ENCODE assay signal across 26 cellular contexts in the genomic region with DNA sequence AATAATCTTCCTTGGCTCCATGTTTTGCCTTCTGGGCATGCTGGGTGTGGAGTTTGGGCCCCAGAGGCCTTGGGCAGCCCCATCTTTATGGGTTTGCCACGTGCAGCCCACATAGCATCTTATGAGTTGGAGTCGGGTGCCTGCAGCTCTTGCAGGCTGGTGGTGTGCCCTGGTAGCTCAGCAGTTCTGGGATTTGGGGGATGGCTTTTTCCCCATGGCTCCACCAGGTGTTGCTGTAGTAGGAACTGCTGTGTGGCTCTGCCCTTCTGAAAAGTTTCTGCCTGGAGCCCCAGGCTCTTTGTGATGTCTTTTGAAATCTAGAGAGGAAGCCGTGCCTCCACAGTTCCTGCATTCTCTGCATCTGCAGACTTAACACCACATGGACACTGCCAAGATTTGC. TPM values are rescaled to one million over a fixed set of nuclear protein-coding genes. Genes with fewer than 3 reads are reported as not detected.
DNase-seq lines count a peak whose midpoint lies in the region; ATAC-seq, FAIRE-seq and TF ChIP-seq lines count a peak whose summit lies in the region.
"Had no signal": no experiment of that assay in that cellular context is flagged by ENCODE, and none has a peak within 500 bp of the region (broad histone marks: within the 10 kb centered on the region; RNA-seq: fewer than 3 reads in every experiment).

No MANE protein-coding gene starts in this region.

- no peak overlapping the region for H2BK12ac ChIP-seq in H9 (ENCODE audit: insufficient read length, low read depth, low read length)

- H3K79me1 ChIP-seq in H9 (ENCODE audit: insufficient read depth, low read depth, low read length, poor library complexity, severe bottlenecking) (no peaks in the 10 kb centered on the region), mesendoderm (ENCODE audit: low read length) (peaks cover 3% of the 10 kb centered on the region)

- H3K79me2 ChIP-seq in H9 (ENCODE audit: insufficient read depth, low read length) (no peaks in the 10 kb centered on the region), K562 (ENCODE audit: control insufficient read depth, insufficient read depth, low read length) (0 out of 3 replicates have a peak, but pooled peaks cover 2% of the 10 kb centered on the region), mesendoderm (ENCODE audit: control insufficient read depth, insufficient read depth, low read length) (no peaks in the 10 kb centered on the region)

- H3K4me3 ChIP-seq in K562 (no peak overlapping the region), mesendoderm (ENCODE audit: low read length) (no peak overlapping the region)
- H3K4me3 ChIP-seq: GM23248, PC-9 had no signal

- BruUV-seq in K562 (replicated peaks; lab: Mats Ljungman, UMichigan): no TSS peak

- H2BK5ac ChIP-seq in H9 (ENCODE audit: insufficient read length, low read length) (no peak overlapping the region), mesendoderm (ENCODE audit: low read length) (no peak overlapping the region)

- no peak overlapping the region for H2BK20ac ChIP-seq in H9 (ENCODE audit: low read depth, low read length, poor library complexity, severe bottlenecking)

- H3K27me3 ChIP-seq in H9 (ENCODE audit: insufficient read depth, low read length) (no peaks in the 10 kb centered on the region), K562 (ENCODE audit: control insufficient read depth in 2 of 2, insufficient read depth in 2 of 2, low read length in 2 of 2) (no peaks in the 10 kb centered on the region), mesendoderm (ENCODE audit: insufficient read depth, low read length, poor library complexity) (no peaks in the 10 kb centered on the region)

- H4K5ac ChIP-seq in H9 (ENCODE audit: insufficient read length, low read depth, low read length): no peak overlapping the region
- H4K5ac ChIP-seq in mesendoderm (ENCODE audit: low read length): no peak overlapping the region

- H3K9me1 ChIP-seq in K562 (ENCODE audit: control insufficient read depth, insufficient read depth, low read length): no peaks in the 10 kb centered on the region

- H3K23me2 ChIP-seq in H9 (ENCODE audit: insufficient read length, low read depth, low read length, poor library complexity, severe bottlenecking): no peaks in the 10 kb centered on the region

- H2BK15ac ChIP-seq in H9 (ENCODE audit: low read depth, low read length) (no peak overlapping the region), mesendoderm (replicated peaks; ENCODE audit: low read depth) (no peak overlapping the region)

- in situ Hi-C loops in K562 (cut with MboI): no loop called here

- no peak for DNase-seq in activated T-cell treated with anti-CD3 and anti-CD28 coated beads, Interleukin-2, amount 50 U/mL, for 24 hours
- DNase-seq in activated T-cell treated with anti-CD3 and anti-CD28 coated beads for 4 hours (no peak), H9 (peak; percentile 55), K562 (ENCODE audit: extremely low read depth in 1 of 4, low spot score in 3 of 4) (no peak), mesendoderm (peak; percentile 33), left colon (no peak), NCI-H345 treated with DMSO at 0.1 percent for 48 hours (lab: John Stamatoyannopoulos, UW; ENCODE audit: unreplicated experiment) (no peak)
- DNase-seq: Calu3; CD8-positive, alpha-beta memory T cell; DMS153; GM23248; HFFc6; KG1; NCI-H1092; NCI-H1436; NCI-H187 treated with DMSO at 0.1 percent for 48 hours; NCI-H510A; NCI-H748 treated with DMSO at 0.1 percent for 48 hours; PC-9; SIG-M5 had no signal

- TF ChIP-seq EP300 in K562 (IDR thresholded peaks at IDR 0.05; ENCODE audit: low read length): no peak

- H4K8ac ChIP-seq in H9 (replicated peaks; ENCODE audit: insufficient read length, low read depth, low read length) (no peak overlapping the region), mesendoderm (ENCODE audit: low read depth, low read length) (no peak overlapping the region)

- no peak for FAIRE-seq in K562 (lab: Jason Lieb, UNC)
- FAIRE-seq: A204.1, G401.6 had no signal

- peaks cover 79% of the 10 kb centered on the region for H3K36me3 ChIP-seq in K562 (ENCODE audit: control insufficient read depth, insufficient read depth, low read length)
- no peaks in the 10 kb centered on the region for H3K36me3 ChIP-seq in mesendoderm (ENCODE audit: control insufficient read depth, insufficient read depth, low read length)

- no peak overlapping the region for H2BK120ac ChIP-seq in H9 (ENCODE audit: low read depth, low read length, poor library complexity, severe bottlenecking)
- H2BK120ac ChIP-seq in mesendoderm (ENCODE audit: low read depth, low read length): no peak overlapping the region

- H3K27ac ChIP-seq in H9 (ENCODE audit: insufficient read length, low read depth, low read length): no peak overlapping the region
- no peak overlapping the region for H3K27ac ChIP-seq in K562 (ENCODE audit: extremely low read depth, low read depth, low read length)
- H3K27ac ChIP-seq in mesendoderm (ENCODE audit: low read depth, low read length): no peak overlapping the region
- H3K27ac ChIP-seq: C4-2B, GM23248, HL-60, PC-9, RWPE1 had no signal

- H3K9me3 ChIP-seq in H9 (ENCODE audit: control insufficient read depth, low read depth, low read length): no peaks in the 10 kb centered on the region
- H3K9me3 ChIP-seq in K562 (replicated peaks; ENCODE audit: control insufficient read depth, insufficient read depth, low read depth, low read length): no peaks in the 10 kb centered on the region

- no peak overlapping the region for H4K91ac ChIP-seq in H9 (ENCODE audit: insufficient read length, low read depth, low read length)

- no peak overlapping the region for H3K4me2 ChIP-seq in H9 (ENCODE audit: insufficient read depth, insufficient read length, low read length)
- H3K4me2 ChIP-seq in K562 (ENCODE audit: insufficient read depth, low read length): no peak overlapping the region
- H3K4me2 ChIP-seq in mesendoderm (ENCODE audit: low read length): no peak overlapping the region
- H3K4me2 ChIP-seq: PC-9 had no signal

- POLR2A ChIA-PET in K562 (lab: Yijun Ruan, JAX): interaction anchor here (1.0 to 1.2 kb wide), 2 partner anchors 9 to 11 kb away, joined by 3 to 4 read pairs; no protein-coding TSS in a partner anchor

- intact Hi-C loops in K562 (cut with micrococcal nuclease): no loop called here
- intact Hi-C loops in left colon (cut with DNase I, micrococcal nuclease): no loop called here

- H3K4me1 Mint-ChIP-seq in activated T-cell treated with anti-CD3 and anti-CD28 coated beads, Interleukin-2, amount 50 U/mL, for 24 hours (ENCODE audit: low read depth): peaks cover 53% of the 10 kb centered on the region
- peaks cover 0 to 2% of the 10 kb centered on the region in 2 experiments; a peak in 1 of 4 replicates for H3K4me1 Mint-ChIP-seq in H9

- CTCF ChIA-PET in K562 (lab: Yijun Ruan, JAX; ENCODE audit: low intra/inter-chr PET ratio): no interaction called here

- ATAC-seq in K562 (peak; percentile 55), left colon (no peak)
- ATAC-seq: SK-N-SH treated with all-trans-retinoic acid at 6 μM for 48 hours had no signal

- WGBS in H9 (ENCODE audit: extremely low coverage, insufficient read length, low lambda C conversion rate): no CpG with 5 or more reads among the region's 3 CpGs
- 90% methylated on average over 3 of the region's 3 CpGs for WGBS in K562 (ENCODE audit: insufficient coverage, low coverage, missing lambda C conversion rate)
- no CpG with 5 or more reads among the region's 3 CpGs for WGBS in mesendoderm (ENCODE audit: extremely low coverage, insufficient coverage, low lambda C conversion rate)

- TF ChIP-seq RAD21 in K562 (CRISPR knock-in tag; conservative IDR thresholded peaks at IDR 0.05 in 1 of 2, IDR thresholded peaks at IDR 0.05 in 1 of 2): no peak

- H3K23ac ChIP-seq in H9 (ENCODE audit: insufficient read length, low read depth, low read length): no peak overlapping the region
- H3K23ac ChIP-seq in mesendoderm (ENCODE audit: low read length): no peak overlapping the region

- H3K27ac Mint-ChIP-seq in activated T-cell treated with anti-CD3 and anti-CD28 coated beads, Interleukin-2, amount 50 U/mL, for 24 hours: peak overlapping the region; percentile 47
- peak overlapping the region in 1 of 3 experiments; percentile 79; a peak in 2 of 7 replicates for H3K27ac Mint-ChIP-seq in H9
- H3K27ac Mint-ChIP-seq: HFFc6 had no signal

- H2AK5ac ChIP-seq in H9 (ENCODE audit: insufficient read length, low read length): no peak overlapping the region
- H2AK5ac ChIP-seq in mesendoderm (ENCODE audit: low read length): no peak overlapping the region

- no peak overlapping the region for H3K4me3 Mint-ChIP-seq in activated T-cell treated with anti-CD3 and anti-CD28 coated beads, Interleukin-2, amount 50 U/mL, for 24 hours
- no peak overlapping the region for H3K4me3 Mint-ChIP-seq in H9
- H3K4me3 Mint-ChIP-seq: CD8-positive, alpha-beta memory T cell; HFFc6 had no signal

- H3K4me1 ChIP-seq in H9 (ENCODE audit: insufficient read depth, low read length) (no peaks in the 10 kb centered on the region), K562 (replicated peaks in 1 of 2; ENCODE audit: control insufficient read depth in 2 of 2, insufficient read depth in 2 of 2, low read length in 2 of 2) (no peaks in the 10 kb centered on the region), mesendoderm (ENCODE audit: control insufficient read depth, low read depth, low read length) (no peaks in the 10 kb centered on the region)

- H3K9me3 Mint-ChIP-seq in activated T-cell treated with anti-CD3 and anti-CD28 coated beads, Interleukin-2, amount 50 U/mL, for 24 hours: no peaks in the 10 kb centered on the region
- H3K9me3 Mint-ChIP-seq in H9: no peaks in the 10 kb centered on the region; a peak in 1 of 5 replicates
- H3K9me3 Mint-ChIP-seq: CD8-positive, alpha-beta memory T cell; HFFc6 had no signal

- TF ChIP-seq CTCF in H9 (conservative IDR thresholded peaks at IDR 0.05) (peak; percentile 30; the same call in 1 of the 3 replicates), K562 (IDR thresholded peaks at IDR 0.05 in 2 of 3, conservative IDR thresholded peaks at IDR 0.05 in 1 of 3; ENCODE audit: insufficient read depth in 2 of 3, low read depth in 1 of 3, low read length in 3 of 3) (no peak)

- H3K4ac ChIP-seq in H9 (ENCODE audit: low read depth, low read length): no peak overlapping the region
- no peak overlapping the region for H3K4ac ChIP-seq in mesendoderm (ENCODE audit: low read depth, low read length)

- H3K27me3 Mint-ChIP-seq in activated T-cell treated with anti-CD3 and anti-CD28 coated beads, Interleukin-2, amount 50 U/mL, for 24 hours: no peaks in the 10 kb centered on the region
- no peaks in the 10 kb centered on the region for H3K27me3 Mint-ChIP-seq in H9 (ENCODE audit: low read depth)
- H3K27me3 Mint-ChIP-seq: CD8-positive, alpha-beta memory T cell had no signal

- H2AFZ ChIP-seq in H9 (ENCODE audit: low read length): no peak overlapping the region
- no peak overlapping the region for H2AFZ ChIP-seq in K562 (ENCODE audit: low read depth, low read length)
- H2AFZ ChIP-seq: GM23248, PC-9 had no signal

- H3K18ac ChIP-seq in H9 (ENCODE audit: insufficient read length, low read depth, low read length) (no peak overlapping the region), mesendoderm (ENCODE audit: low read length) (no peak overlapping the region)

- no peaks in the 10 kb centered on the region for H4K20me1 ChIP-seq in H9 (ENCODE audit: control insufficient read depth, insufficient read depth, insufficient read length)
- H4K20me1 ChIP-seq in K562 (replicated peaks; ENCODE audit: control insufficient read depth, insufficient read depth, low read length): no peaks in the 10 kb centered on the region

- H3T11ph ChIP-seq in H9 (ENCODE audit: low read length): no peak overlapping the region

- no peak overlapping the region for H3K56ac ChIP-seq in H9 (ENCODE audit: insufficient read length, low read depth, low read length)
- H3K56ac ChIP-seq in mesendoderm (ENCODE audit: low read length): no peak overlapping the region

- TF ChIP-seq POLR2A in K562 (conservative IDR thresholded peaks at IDR 0.05): no peak

- peaks cover 94% of the 10 kb centered on the region for H3K36me3 Mint-ChIP-seq in activated T-cell treated with anti-CD3 and anti-CD28 coated beads, Interleukin-2, amount 50 U/mL, for 24 hours (ENCODE audit: low read depth)
- peaks cover 20 to 47% (median 38%) of the 10 kb centered on the region in 3 experiments for H3K36me3 Mint-ChIP-seq in H9 (ENCODE audit: insufficient read depth in 1 of 3, low read depth in 3 of 3)

- H3K9ac ChIP-seq in H9 (ENCODE audit: extremely low read depth, insufficient read length, low read length) (no peak overlapping the region), K562 (ENCODE audit: insufficient read depth in 1 of 2, low read depth in 2 of 2, low read length in 2 of 2) (no peak overlapping the region), mesendoderm (ENCODE audit: low read length) (no peak overlapping the region)
- H3K9ac ChIP-seq: GM23248 had no signal

- H3K14ac ChIP-seq in H9 (ENCODE audit: insufficient read depth, low read length): no peak overlapping the region

RNA-seq across cellular contexts. Expression of a gene that starts 16.8 kb away (rescaled TPM):
- total RNA-seq in H9 (2021): 31.7 and 34.1 TPM in 2 replicates
- 50.8 and 171 TPM in 2 replicates for total RNA-seq in K562 (2011; cell fraction: chromatin; rRNA removed; ENCODE audit: low replicate concordance)
- 21.7 and 26.6 TPM in 2 replicates for total RNA-seq in K562 (2011; cell fraction: nucleolus; rRNA removed)
- 72.6 and 106 TPM in 2 replicates for total RNA-seq in K562 (2011; cell fraction: nucleoplasm; rRNA removed)
- total RNA-seq in K562 (2014; rRNA removed): 33.0 and 34.4 TPM in 2 replicates
- 57.1 and 62.6 TPM in 2 replicates for total RNA-seq in K562 (2014; rRNA removed; fragmentation: Illumina TruSeq; extraction: Trizol)
- 51.5 and 55.1 TPM in 2 replicates for total RNA-seq in K562 (2015; rRNA removed; fragmentation: Illumina TruSeq; extraction: Trizol)
- total RNA-seq in K562 (2021): 47.4 and 47.8 TPM in 2 replicates
- polyA plus RNA-seq in K562 (2011; rRNA removed): 61.6 and 99.5 TPM in 2 replicates
- 16.1 and 24.9 TPM in 2 replicates for polyA plus RNA-seq in K562 (2011; cell fraction: cytosol; rRNA removed)
- 39.1 and 51.7 TPM in 2 replicates for polyA plus RNA-seq in K562 (2011; cell fraction: nucleus; rRNA removed)
- 32.5 and 74.9 TPM in 2 replicates for polyA plus RNA-seq in K562 (2012)
- 41.9 and 43.1 TPM in 2 replicates for polyA plus RNA-seq in K562 (2014; fragmentation: Illumina TruSeq; extraction: Trizol)
- 100 to 1,000 TPM; 108 to 110 TPM for polyA plus RNA-seq in K562 (2014; fragmentation: Nextera tagmentation; extraction: Ambion mirVana)
- polyA plus RNA-seq in K562 (2014; rRNA removed): 47.3 and 48.0 TPM in 2 replicates
- 67.8 and 85.7 TPM in 2 replicates for polyA minus RNA-seq in K562 (2011; rRNA and poly(A)+ RNA removed)
- 20.5 and 31.8 TPM in 2 replicates for polyA minus RNA-seq in K562 (2011; cell fraction: cytosol; rRNA and poly(A)+ RNA removed)
- 45.6 and 53.3 TPM in 2 replicates for polyA minus RNA-seq in K562 (2011; cell fraction: nucleus; rRNA and poly(A)+ RNA removed)
- 17.4 TPM for polyA plus RNA-seq in mesendoderm (2013, experiment 1 of 2)
- 17.2 TPM for polyA plus RNA-seq in mesendoderm (2013, experiment 2 of 2)
- 10 to 100 TPM; 18.0 to 19.0 TPM for total RNA-seq in left colon

RNA-seq across cellular contexts. Expression of a gene that starts 40.7 kb away (rescaled TPM):
- total RNA-seq in H9 (2021) (54.1 and 55.2 TPM in 2 replicates), K562 (2014; rRNA removed) (33.2 and 41.6 TPM in 2 replicates), K562 (2014; rRNA removed; fragmentation: Illumina TruSeq; extraction: Trizol) (56.9 and 62.7 TPM in 2 replicates), K562 (2015; rRNA removed; fragmentation: Illumina TruSeq; extraction: Trizol) (50.6 and 58.5 TPM in 2 replicates), K562 (2021) (44.5 and 50.3 TPM in 2 replicates), left colon (10 to 100 TPM; 13.7 to 18.5 TPM)
- 35.6 and 59.4 TPM in 2 replicates for total RNA-seq in K562 (2011; cell fraction: chromatin; rRNA removed; ENCODE audit: low replicate concordance)
- total RNA-seq in K562 (2011; cell fraction: nucleolus; rRNA removed): 24.7 and 28.0 TPM in 2 replicates
- total RNA-seq in K562 (2011; cell fraction: nucleoplasm; rRNA removed): 38.5 and 43.4 TPM in 2 replicates
- polyA plus RNA-seq in K562 (2011; rRNA removed) (151 and 179 TPM in 2 replicates), K562 (2014; fragmentation: Illumina TruSeq; extraction: Trizol) (54.2 and 55.5 TPM in 2 replicates), K562 (2014; fragmentation: Nextera tagmentation; extraction: Ambion mirVana) (100 to 1,000 TPM; 183 to 196 TPM), K562 (2014; rRNA removed) (55.0 and 66.1 TPM in 2 replicates)
- polyA plus RNA-seq in K562 (2011; cell fraction: cytosol; rRNA removed): 66.9 and 70.7 TPM in 2 replicates
- 126 and 221 TPM in 2 replicates for polyA plus RNA-seq in K562 (2011; cell fraction: nucleus; rRNA removed)
- 55.3 and 62.5 TPM in 2 replicates for polyA plus RNA-seq in K562 (2012)
- polyA minus RNA-seq in K562 (2011; rRNA and poly(A)+ RNA removed): 58.4 and 60.5 TPM in 2 replicates
- 18.7 and 21.0 TPM in 2 replicates for polyA minus RNA-seq in K562 (2011; cell fraction: cytosol; rRNA and poly(A)+ RNA removed)
- 15.2 and 25.2 TPM in 2 replicates for polyA minus RNA-seq in K562 (2011; cell fraction: nucleus; rRNA and poly(A)+ RNA removed)
- 104 TPM for polyA plus RNA-seq in mesendoderm (2013, experiment 1 of 2)
- polyA plus RNA-seq in mesendoderm (2013, experiment 2 of 2): 101 TPM

Comparison
In these comparisons a context has a peak if more than half of its experiments do, and no peak if none do; other contexts are left out.
1. DNase-seq: peak in H9 (single experiment) and mesendoderm (single experiment); none in activated T-cell treated with anti-CD3 and anti-CD28 coated beads, Interleukin-2, amount 50 U/mL, for 24 hours (single experiment), activated T-cell treated with anti-CD3 and anti-CD28 coated beads for 4 hours (single experiment), K562 (0 of 4), left colon (0 of 2) and NCI-H345 treated with DMSO at 0.1 percent for 48 hours (single experiment).